In the genomic region with DNA sequence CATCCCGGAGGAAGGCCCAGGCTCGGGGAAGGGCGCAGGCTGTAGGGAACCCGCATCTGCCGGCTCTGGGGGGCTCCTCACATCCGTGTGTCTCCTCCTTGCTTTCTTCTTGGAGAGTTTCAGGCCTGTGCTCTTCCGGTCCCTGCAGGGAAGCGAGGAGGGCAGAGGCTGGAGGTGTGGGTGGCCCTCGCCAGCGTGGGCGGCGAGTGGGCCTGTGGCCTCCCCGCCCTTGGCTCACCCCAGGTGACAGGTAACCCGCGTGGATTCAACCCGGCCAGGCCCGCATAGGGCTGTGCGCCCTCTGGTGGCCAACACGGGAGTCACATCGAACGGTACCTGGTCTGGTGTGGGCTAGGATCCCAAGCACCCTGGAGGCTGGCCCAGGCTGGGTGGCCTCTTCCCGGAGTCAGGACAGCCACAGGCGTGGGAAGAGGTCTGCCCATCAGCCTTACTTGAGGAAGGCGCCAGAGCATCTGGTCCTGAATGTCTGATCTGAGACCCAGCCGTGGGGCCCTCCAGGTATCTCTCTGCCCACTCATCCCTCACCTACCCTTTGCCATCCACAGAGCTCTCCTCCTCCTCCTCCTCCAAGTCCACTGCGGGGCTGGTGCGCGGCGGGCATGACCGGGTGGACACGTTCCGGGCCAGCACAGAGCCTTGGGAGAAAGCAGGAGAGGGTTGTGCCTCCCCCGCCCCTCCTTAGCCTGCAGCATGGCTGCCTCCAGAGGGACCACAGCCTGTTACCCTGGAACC, we compare ENCODE assay signal across 8 cellular contexts. TPM values are rescaled to one million over a fixed set of nuclear protein-coding genes. Genes with fewer than 3 reads are reported as not detected.
A peak's percentile ranks its signal among the peaks of the same experiment; 100 is the strongest.
DNase-seq lines count a peak whose midpoint lies in the region; ATAC-seq, FAIRE-seq and TF ChIP-seq lines count a peak whose summit lies in the region.

No MANE protein-coding gene starts in this region.

- H4K20me1 ChIP-seq in H9 (ENCODE audit: control insufficient read depth, insufficient read depth, insufficient read length) = no peaks in the 10 kb centered on the region

- no peaks in the 10 kb centered on the region for H3K79me2 ChIP-seq in H9 (ENCODE audit: insufficient read depth, low read length)
- no peaks in the 10 kb centered on the region for H3K79me2 ChIP-seq in trophoblast cell (ENCODE audit: control insufficient read depth, insufficient read depth, low read length, poor library complexity)

- no peaks in the 10 kb centered on the region for H3K79me1 ChIP-seq in H9 (ENCODE audit: insufficient read depth, low read depth, low read length, poor library complexity, severe bottlenecking)
- no peaks in the 10 kb centered on the region for H3K79me1 ChIP-seq in trophoblast cell (ENCODE audit: low read length)

- H2AK5ac ChIP-seq in H9 (ENCODE audit: insufficient read length, low read length) (no peak overlapping the region), trophoblast cell (ENCODE audit: low read length) (no peak overlapping the region)

- no peak overlapping the region for H3K27ac Mint-ChIP-seq in CD8-positive, alpha-beta T cell
- no peak overlapping the region; a peak in 1 of 7 replicates for H3K27ac Mint-ChIP-seq in H9

- H3K18ac ChIP-seq in H9 (ENCODE audit: insufficient read length, low read depth, low read length) = no peak overlapping the region
- H3K18ac ChIP-seq in trophoblast cell (ENCODE audit: low read length) = no peak overlapping the region

- no peak overlapping the region for H2BK12ac ChIP-seq in H9 (ENCODE audit: insufficient read length, low read depth, low read length)
- no peak overlapping the region for H2BK12ac ChIP-seq in trophoblast cell (ENCODE audit: low read length)

- H2AFZ ChIP-seq in H9 (ENCODE audit: low read length) = no peak overlapping the region
- no peak overlapping the region for H2AFZ ChIP-seq in trophoblast cell (ENCODE audit: insufficient read depth, low read length, poor library complexity)

- no peak overlapping the region for H3T11ph ChIP-seq in H9 (ENCODE audit: low read length)

- CTCF ChIA-PET in CD8-positive, alpha-beta T cell (lab: Charles Lee) = interaction anchor here (0.6 to 4.8 kb wide), 14 partner anchors 9 to 229 kb away, joined by 3 to 35 read pairs (median 6); a partner anchor contains a TSS

- H3K27ac ChIP-seq in CD8-positive, alpha-beta T cell (ENCODE audit: low read depth, low read length) = no peak overlapping the region
- no peak overlapping the region for H3K27ac ChIP-seq in H9 (ENCODE audit: insufficient read length, low read depth, low read length)
- H3K27ac ChIP-seq in trophoblast cell (ENCODE audit: low read depth, low read length) = no peak overlapping the region

- H4K12ac ChIP-seq in trophoblast cell (ENCODE audit: low read depth, low read length) = no peak overlapping the region

- intact Hi-C loops in CD8-positive, alpha-beta T cell (cut with DNase I, micrococcal nuclease) = loop anchor here (1.0 to 5.0 kb wide), 10 partner anchors 9 to 229 kb away; a partner anchor contains a TSS

- TF ChIP-seq CTCF in CD8-positive, alpha-beta T cell (IDR thresholded peaks at IDR 0.05) = peak; percentile 84
- peak; percentile 99 for TF ChIP-seq CTCF in H9 (conservative IDR thresholded peaks at IDR 0.05)

- peak; percentile 99 for ATAC-seq in CD8-positive, alpha-beta T cell
- ATAC-seq in HG03520 (IDR thresholded peaks at IDR 0.05; ENCODE audit: unreplicated experiment) = no peak
- ATAC-seq in HG03108 (IDR thresholded peaks at IDR 0.05; ENCODE audit: unreplicated experiment) = no peak

- no peaks in the 10 kb centered on the region for H3K27me3 ChIP-seq in CD8-positive, alpha-beta T cell (ENCODE audit: insufficient read depth, low read length)
- H3K27me3 ChIP-seq in H9 (ENCODE audit: insufficient read depth, low read length) (no peaks in the 10 kb centered on the region), trophoblast cell (ENCODE audit: insufficient read depth, low read length) (no peaks in the 10 kb centered on the region)

- H3K56ac ChIP-seq in H9 (ENCODE audit: insufficient read length, low read depth, low read length) = no peak overlapping the region

- H3K4ac ChIP-seq in H9 (ENCODE audit: low read depth, low read length) (no peak overlapping the region), trophoblast cell (ENCODE audit: low read depth, low read length) (no peak overlapping the region)

- DNase-seq in CD8-positive, alpha-beta T cell = peak; percentile 63 to 93 (median 82)
- DNase-seq in H9 (peak; percentile 73), RCC 7860 (ENCODE audit: low spot score) (peak; percentile 30), frontal cortex (ENCODE audit: low spot score in 2 of 2) (peak; percentile 71 to 85), trophoblast cell (peak; percentile 63 to 86)
- peak; percentile 75 to 78 for DNase-seq in activated T-helper 1 cell treated with anti-CD3 and anti-CD28 coated beads, Interleukin-2, amount 50 U/mL, for 16 hours (ENCODE audit: low read depth in 1 of 2, low spot score in 1 of 2)

- H3K9me3 Mint-ChIP-seq in CD8-positive, alpha-beta T cell = no peaks in the 10 kb centered on the region
- no peaks in the 10 kb centered on the region for H3K9me3 Mint-ChIP-seq in H9

- peaks cover 8% of the 10 kb centered on the region for H3K4me1 ChIP-seq in CD8-positive, alpha-beta T cell (ENCODE audit: insufficient read depth, low read length)
- H3K4me1 ChIP-seq in H9 (ENCODE audit: insufficient read depth, low read length) (peaks cover 3% of the 10 kb centered on the region; the same call in 1 of the 2 replicates), trophoblast cell (ENCODE audit: control insufficient read depth in 1 of 2, insufficient read depth in 2 of 2, low read length in 2 of 2) (peaks cover 6 to 8% of the 10 kb centered on the region in 2 experiments)

- no peak overlapping the region for H4K5ac ChIP-seq in H9 (ENCODE audit: insufficient read length, low read depth, low read length)

- H3K23ac ChIP-seq in H9 (ENCODE audit: insufficient read length, low read depth, low read length) (no peak overlapping the region), trophoblast cell (ENCODE audit: low read length) (no peak overlapping the region)

- no peak overlapping the region for H3K4me3 Mint-ChIP-seq in CD8-positive, alpha-beta T cell
- H3K4me3 Mint-ChIP-seq in H9 = peak overlapping the region in 1 of 2 experiments; percentile 57; a peak in 2 of 5 replicates

- H2BK120ac ChIP-seq in H9 (ENCODE audit: low read depth, low read length, poor library complexity, severe bottlenecking) (no peak overlapping the region), trophoblast cell (ENCODE audit: insufficient read depth, low read length, poor library complexity) (no peak overlapping the region)

- no peaks in the 10 kb centered on the region for H3K36me3 Mint-ChIP-seq in CD8-positive, alpha-beta T cell
- peaks cover 12 to 16% (median 16%) of the 10 kb centered on the region in 3 experiments; a peak in 6 of 7 replicates for H3K36me3 Mint-ChIP-seq in H9 (ENCODE audit: insufficient read depth in 1 of 3, low read depth in 3 of 3)

- no peak overlapping the region for H3K4me2 ChIP-seq in H9 (ENCODE audit: insufficient read depth, insufficient read length, low read length)
- no peak overlapping the region for H3K4me2 ChIP-seq in trophoblast cell (ENCODE audit: low read length)

- H3K27me3 Mint-ChIP-seq in CD8-positive, alpha-beta T cell (ENCODE audit: low read depth) = no peaks in the 10 kb centered on the region
- no peaks in the 10 kb centered on the region for H3K27me3 Mint-ChIP-seq in H9 (ENCODE audit: low read depth)

- no CpG with 5 or more reads among the region's 33 CpGs for WGBS in H9 (ENCODE audit: extremely low coverage, insufficient read length, low lambda C conversion rate)
- no CpG with 5 or more reads among the region's 33 CpGs for WGBS in trophoblast cell (ENCODE audit: extremely low coverage, insufficient coverage, insufficient read length)

- no peak overlapping the region for H2BK15ac ChIP-seq in H9 (ENCODE audit: low read depth, low read length)

- H3K9me3 ChIP-seq in CD8-positive, alpha-beta T cell (ENCODE audit: low read length) = no peaks in the 10 kb centered on the region
- H3K9me3 ChIP-seq in H9 (ENCODE audit: control insufficient read depth, low read depth, low read length) (no peaks in the 10 kb centered on the region), trophoblast cell (ENCODE audit: insufficient read depth, low read depth, low read length) (peaks cover 2% of the 10 kb centered on the region)

- H4K91ac ChIP-seq in H9 (ENCODE audit: insufficient read length, low read depth, low read length) (no peak overlapping the region), trophoblast cell (ENCODE audit: low read depth, low read length) (no peak overlapping the region)

- H2BK5ac ChIP-seq in H9 (ENCODE audit: insufficient read length, low read length) (no peak overlapping the region), trophoblast cell (ENCODE audit: low read depth, low read length, poor library complexity) (no peak overlapping the region)

- H3K14ac ChIP-seq in H9 (ENCODE audit: insufficient read depth, low read length) (no peak overlapping the region), trophoblast cell (ENCODE audit: low read length) (no peak overlapping the region)

- no peak overlapping the region for H3K9ac ChIP-seq in H9 (ENCODE audit: extremely low read depth, insufficient read length, low read length)
- no peak overlapping the region for H3K9ac ChIP-seq in trophoblast cell (ENCODE audit: low read length)

- POLR2A ChIA-PET in CD8-positive, alpha-beta T cell (lab: Charles Lee) = interaction anchor here (1.0 kb wide), 1 partner anchor 15 kb away, joined by 3 read pairs; no protein-coding TSS in a partner anchor

- no peak overlapping the region for H3K4me3 ChIP-seq in CD8-positive, alpha-beta T cell (ENCODE audit: low read depth, low read length)
- no peak overlapping the region for H3K4me3 ChIP-seq in trophoblast cell (ENCODE audit: low read depth, low read length)

- H4K8ac ChIP-seq in H9 (replicated peaks; ENCODE audit: insufficient read length, low read depth, low read length) = no peak overlapping the region
- no peak overlapping the region for H4K8ac ChIP-seq in trophoblast cell (ENCODE audit: low read depth, low read length)

- no peak overlapping the region for H2BK20ac ChIP-seq in H9 (ENCODE audit: low read depth, low read length, poor library complexity, severe bottlenecking)

- H3K4me1 Mint-ChIP-seq in CD8-positive, alpha-beta T cell (ENCODE audit: low read depth) = peaks cover 6% of the 10 kb centered on the region
- H3K4me1 Mint-ChIP-seq in H9 = peaks cover 20 to 42% of the 10 kb centered on the region in 2 experiments

- FAIRE-seq in RCC 7860 (lab: Jason Lieb, UNC) (no peak), frontal cortex (lab: Jason Lieb, UNC) (no peak)

- H3K36me3 ChIP-seq in CD8-positive, alpha-beta T cell (ENCODE audit: insufficient read depth, low read length) = no peaks in the 10 kb centered on the region
- peaks cover 56 to 61% of the 10 kb centered on the region in 2 experiments for H3K36me3 ChIP-seq in trophoblast cell (ENCODE audit: control insufficient read depth in 1 of 2, insufficient read depth in 2 of 2, low read length in 2 of 2)

- H3K23me2 ChIP-seq in H9 (ENCODE audit: insufficient read length, low read depth, low read length, poor library complexity, severe bottlenecking) = no peaks in the 10 kb centered on the region

RNA-seq across cellular contexts. Expression of a gene that starts 9.6 kb away (rescaled TPM):
- 100 to 1,000 TPM; 178 to 185 TPM for total RNA-seq in CD8-positive, alpha-beta T cell
- total RNA-seq in H9 (2021) (18.3 and 19.4 TPM in 2 replicates), frontal cortex (9.0 TPM)
- polyA plus RNA-seq in trophoblast cell (2013) = 22.6 and 23.0 TPM in 2 replicates

RNA-seq across cellular contexts. Expression of a gene that starts 15.9 kb away (rescaled TPM):
- 1 to 10 TPM; 4.0 to 5.0 TPM for total RNA-seq in CD8-positive, alpha-beta T cell
- 20.7 and 22.3 TPM in 2 replicates for total RNA-seq in H9 (2021)
- total RNA-seq in frontal cortex = 24.9 TPM
- 31.1 and 31.3 TPM in 2 replicates for polyA plus RNA-seq in trophoblast cell (2013)

RNA-seq across cellular contexts. Expression of a gene that starts 51.0 kb away (rescaled TPM):
- 1 to 10 TPM; 2.7 to 5.5 TPM for total RNA-seq in CD8-positive, alpha-beta T cell
- total RNA-seq in H9 (2021) (53.1 and 59.3 TPM in 2 replicates), frontal cortex (not detected)
- 5.8 and 6.9 TPM in 2 replicates for polyA plus RNA-seq in trophoblast cell (2013)

RNA-seq across cellular contexts. Expression of a gene that starts 55.8 kb away (rescaled TPM):
- total RNA-seq in CD8-positive, alpha-beta T cell = not detected
- total RNA-seq in H9 (2021) (0.81 and 1.2 TPM in 2 replicates), frontal cortex (not detected)
- polyA plus RNA-seq in trophoblast cell (2013) = 33.7 and 41.0 TPM in 2 replicates

Comparison
In these comparisons a context has a peak if more than half of its experiments do, and no peak if none do; other contexts are left out.
1. DNase-seq: peak in every context shown above with its lines; median percentile 82 in CD8-positive, alpha-beta T cell; 78 in frontal cortex; 76 in activated T-helper 1 cell treated with anti-CD3 and anti-CD28 coated beads, Interleukin-2, amount 50 U/mL, for 16 hours; 74 in trophoblast cell; 73 in H9; 30 in RCC 7860.